In the genomic region with DNA sequence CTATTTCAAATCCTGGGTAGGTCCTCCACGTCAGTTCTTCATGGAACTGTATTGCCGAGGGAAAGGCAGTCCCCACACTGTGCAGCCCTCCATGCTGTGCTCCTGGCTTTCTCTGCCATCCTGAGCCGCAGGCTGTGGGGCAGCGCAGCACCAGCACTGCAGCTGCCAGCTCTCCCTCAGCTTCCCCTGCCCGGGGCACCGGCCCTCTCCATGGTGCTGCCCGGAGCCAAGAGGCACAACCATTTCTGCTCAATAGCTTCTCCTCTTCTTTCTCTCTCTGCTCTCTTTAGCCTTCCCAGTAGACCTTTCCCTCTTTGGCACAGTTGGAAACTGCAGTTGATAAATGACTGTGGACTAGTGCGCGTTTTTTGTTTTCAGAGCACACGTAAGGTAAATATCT, we compare ENCODE assay signal across 16 cellular contexts. TPM values are rescaled to one million over a fixed set of nuclear protein-coding genes. Genes with fewer than 3 reads are reported as not detected.
DNase-seq lines count a peak whose midpoint lies in the region; ATAC-seq and TF ChIP-seq lines count a peak whose summit lies in the region.
"Had no signal": no experiment of that assay in that cellular context is flagged by ENCODE, and none has a peak within 500 bp of the region (broad histone marks: within the 10 kb centered on the region; RNA-seq: fewer than 3 reads in every experiment).

No MANE protein-coding gene starts in this region.

- peaks cover 0 to 47% (median 23%) of the 10 kb centered on the region in 4 donors for H3K36me3 ChIP-seq in right lobe of liver

- no peaks in the 10 kb centered on the region for H3K27me3 Mint-ChIP-seq in activated T-cell treated with anti-CD3 and anti-CD28 coated beads, Interleukin-2, amount 50 U/mL, for 24 hours
- H3K27me3 Mint-ChIP-seq in activated T-cell treated with anti-CD3 and anti-CD28 coated beads, Interleukin-2, amount 50 U/mL, for 4 hours (ENCODE audit: low read depth) = no peaks in the 10 kb centered on the region
- H3K27me3 Mint-ChIP-seq in type B pancreatic cell = no peaks in the 10 kb centered on the region
- no peaks in the 10 kb centered on the region for H3K27me3 Mint-ChIP-seq in activated T-helper 17 cell treated with anti-CD3 and anti-CD28 coated beads, Interleukin-2, amount 50 U/mL, for 72 hours
- H3K27me3 Mint-ChIP-seq: central memory CD8-positive, alpha-beta T cell had no signal

- no peak for TF ChIP-seq POLR2A in right lobe of liver (IDR thresholded peaks at IDR 0.05)

- no peak for DNase-seq in activated T-cell treated with anti-CD3 and anti-CD28 coated beads, Interleukin-2, amount 50 U/mL, for 24 hours
- no peak for DNase-seq in activated T-cell treated with anti-CD3 and anti-CD28 coated beads, Interleukin-2, amount 50 U/mL, for 4 hours
- peak; percentile 21 for DNase-seq in cerebellar cortex (ENCODE audit: low spot score)
- DNase-seq in right lobe of liver = peak; percentile 62 to 77 (median 69)
- no peak for DNase-seq in type B pancreatic cell (ENCODE audit: extremely low spot score, unreplicated experiment)
- DNase-seq: activated CD4-positive, alpha-beta T cell treated with anti-CD3 and anti-CD28 coated beads for 4 hours; activated effector memory CD4-positive, alpha-beta T cell treated with anti-CD3 and anti-CD28 coated beads, Interleukin-2, amount 50 U/mL, for 16 hours; DMS79 treated with DMSO at 0.1 percent for 48 hours; esophagus squamous epithelium; KBM-7; NCI-H2029; T-helper 1 cell had no signal

- peaks cover 0 to 49% (median 19%) of the 10 kb centered on the region in 4 donors for H3K4me1 ChIP-seq in right lobe of liver

- no peak for TF ChIP-seq CTCF in right lobe of liver (IDR thresholded peaks at IDR 0.05)
- TF ChIP-seq CTCF in type B pancreatic cell (conservative IDR thresholded peaks at IDR 0.05) = no peak

- H3K4me3 ChIP-seq in right lobe of liver = no peak overlapping the region
- H3K4me3 ChIP-seq: esophagus squamous epithelium had no signal

- peak overlapping the region in 1 of 3 donors; percentile 71 for H3K27ac ChIP-seq in right lobe of liver

- no peaks in the 10 kb centered on the region for H3K9me3 Mint-ChIP-seq in activated T-cell treated with anti-CD3 and anti-CD28 coated beads, Interleukin-2, amount 50 U/mL, for 24 hours
- no peaks in the 10 kb centered on the region for H3K9me3 Mint-ChIP-seq in activated T-cell treated with anti-CD3 and anti-CD28 coated beads, Interleukin-2, amount 50 U/mL, for 4 hours
- H3K9me3 Mint-ChIP-seq in type B pancreatic cell = no peaks in the 10 kb centered on the region
- H3K9me3 Mint-ChIP-seq in activated T-helper 17 cell treated with anti-CD3 and anti-CD28 coated beads, Interleukin-2, amount 50 U/mL, for 72 hours = no peaks in the 10 kb centered on the region
- H3K9me3 Mint-ChIP-seq: central memory CD8-positive, alpha-beta T cell had no signal

- H3K4me3 Mint-ChIP-seq in activated T-cell treated with anti-CD3 and anti-CD28 coated beads, Interleukin-2, amount 50 U/mL, for 24 hours = no peak overlapping the region
- no peak overlapping the region for H3K4me3 Mint-ChIP-seq in activated T-cell treated with anti-CD3 and anti-CD28 coated beads, Interleukin-2, amount 50 U/mL, for 4 hours
- no peak overlapping the region for H3K4me3 Mint-ChIP-seq in type B pancreatic cell
- no peak overlapping the region for H3K4me3 Mint-ChIP-seq in activated T-helper 17 cell treated with anti-CD3 and anti-CD28 coated beads, Interleukin-2, amount 50 U/mL, for 72 hours
- H3K4me3 Mint-ChIP-seq: central memory CD8-positive, alpha-beta T cell had no signal

- H3K9me3 ChIP-seq in right lobe of liver = no peaks in the 10 kb centered on the region
- H3K9me3 ChIP-seq: esophagus squamous epithelium had no signal

- peaks cover 91% of the 10 kb centered on the region for H3K36me3 Mint-ChIP-seq in activated T-cell treated with anti-CD3 and anti-CD28 coated beads, Interleukin-2, amount 50 U/mL, for 24 hours (ENCODE audit: low read depth)
- peaks cover 40% of the 10 kb centered on the region for H3K36me3 Mint-ChIP-seq in activated T-cell treated with anti-CD3 and anti-CD28 coated beads, Interleukin-2, amount 50 U/mL, for 4 hours (ENCODE audit: insufficient read depth)
- H3K36me3 Mint-ChIP-seq in type B pancreatic cell = peaks cover 18% of the 10 kb centered on the region
- H3K36me3 Mint-ChIP-seq in activated T-helper 17 cell treated with anti-CD3 and anti-CD28 coated beads, Interleukin-2, amount 50 U/mL, for 72 hours (ENCODE audit: low read depth) = peaks cover 96% of the 10 kb centered on the region

- 14% methylated on average over 8 of the region's 10 CpGs for WGBS in right lobe of liver (ENCODE audit: insufficient coverage, low coverage, low lambda C conversion rate, missing lambda C conversion rate)

- no peaks in the 10 kb centered on the region for H3K4me1 Mint-ChIP-seq in activated T-cell treated with anti-CD3 and anti-CD28 coated beads, Interleukin-2, amount 50 U/mL, for 24 hours (ENCODE audit: low read depth)
- H3K4me1 Mint-ChIP-seq in activated T-cell treated with anti-CD3 and anti-CD28 coated beads, Interleukin-2, amount 50 U/mL, for 4 hours (ENCODE audit: low read depth) = no peaks in the 10 kb centered on the region
- H3K4me1 Mint-ChIP-seq in type B pancreatic cell (ENCODE audit: unreplicated experiment) = peaks cover 27% of the 10 kb centered on the region
- no peaks in the 10 kb centered on the region for H3K4me1 Mint-ChIP-seq in activated T-helper 17 cell treated with anti-CD3 and anti-CD28 coated beads, Interleukin-2, amount 50 U/mL, for 72 hours
- H3K4me1 Mint-ChIP-seq: central memory CD8-positive, alpha-beta T cell had no signal

- peak overlapping the region; percentile 11 for H3K27ac Mint-ChIP-seq in activated T-cell treated with anti-CD3 and anti-CD28 coated beads, Interleukin-2, amount 50 U/mL, for 24 hours
- peak overlapping the region; percentile 97 for H3K27ac Mint-ChIP-seq in type B pancreatic cell
- H3K27ac Mint-ChIP-seq in activated T-helper 17 cell treated with anti-CD3 and anti-CD28 coated beads, Interleukin-2, amount 50 U/mL, for 72 hours = no peak overlapping the region

- H3K27me3 ChIP-seq in right lobe of liver = no peaks in the 10 kb centered on the region
- H3K27me3 ChIP-seq: esophagus squamous epithelium had no signal

- intact Hi-C loops in right lobe of liver (cut with DNase I) = no loop called here

- no peak for ATAC-seq in activated T-cell treated with anti-CD3 and anti-CD28 coated beads, Interleukin-2, amount 50 U/mL, for 4 hours
- peak; percentile 57 to 66 (median 62) for ATAC-seq in right lobe of liver
- ATAC-seq in GM18858 (IDR thresholded peaks at IDR 0.05; ENCODE audit: unreplicated experiment) = no peak
- no peak for ATAC-seq in HG02571 (IDR thresholded peaks at IDR 0.05; ENCODE audit: unreplicated experiment)
- ATAC-seq in activated T-helper 17 cell treated with anti-CD3 and anti-CD28 coated beads, Interleukin-2, amount 50 U/mL, for 72 hours (replicated peaks) = no peak

RNA-seq across cellular contexts. Expression of a gene that starts 12.1 kb away (rescaled TPM):
- 1 to 10 TPM; 2.9 to 6.3 (median 4.6) TPM for total RNA-seq in activated T-cell treated with anti-CD3 and anti-CD28 coated beads, Interleukin-2, amount 50 U/mL, for 4 hours
- total RNA-seq in right lobe of liver (1 to 10 TPM in 5 of 6 experiments, under 1 TPM in 1; 0.98 to 4.0 (median 2.7) TPM), type B pancreatic cell (ENCODE audit: low replicate concordance) (6.1 and 8.1 TPM in 2 replicates)
- 10 to 100 TPM in 1 of 2 donors, 1 to 10 TPM in 1; 6.8 to 11.7 TPM for total RNA-seq in activated T-helper 17 cell treated with anti-CD3 and anti-CD28 coated beads, Interleukin-2, amount 50 U/mL, for 72 hours

RNA-seq across cellular contexts. Expression of a gene that starts 15.6 kb away (rescaled TPM):
- total RNA-seq in activated T-cell treated with anti-CD3 and anti-CD28 coated beads, Interleukin-2, amount 50 U/mL, for 4 hours = 10 to 100 TPM; 22.8 to 26.1 (median 24.4) TPM
- total RNA-seq in right lobe of liver (10 to 100 TPM; 11.5 to 37.6 (median 21.6) TPM), type B pancreatic cell (ENCODE audit: low replicate concordance) (28.3 and 30.8 TPM in 2 replicates)
- 10 to 100 TPM; 17.9 to 22.0 TPM for total RNA-seq in activated T-helper 17 cell treated with anti-CD3 and anti-CD28 coated beads, Interleukin-2, amount 50 U/mL, for 72 hours

RNA-seq across cellular contexts. Expression of a gene that starts 26.1 kb away (rescaled TPM):
- total RNA-seq in activated T-cell treated with anti-CD3 and anti-CD28 coated beads, Interleukin-2, amount 50 U/mL, for 4 hours = 10 to 100 TPM; 42.4 to 44.4 (median 44.3) TPM
- total RNA-seq in right lobe of liver = 10 to 100 TPM in 3 of 6 experiments, 1 to 10 TPM in 3; 6.0 to 16.3 (median 9.7) TPM
- total RNA-seq in type B pancreatic cell (ENCODE audit: low replicate concordance) = 16.6 and 17.7 TPM in 2 replicates
- 10 to 100 TPM; 25.2 to 52.3 TPM for total RNA-seq in activated T-helper 17 cell treated with anti-CD3 and anti-CD28 coated beads, Interleukin-2, amount 50 U/mL, for 72 hours

RNA-seq across cellular contexts. Expression of a gene that starts 38.2 kb away (rescaled TPM):
- total RNA-seq in activated T-cell treated with anti-CD3 and anti-CD28 coated beads, Interleukin-2, amount 50 U/mL, for 4 hours = 1 to 10 TPM; 7.5 to 9.7 (median 9.0) TPM
- total RNA-seq in right lobe of liver (10 to 100 TPM; 11.9 to 18.9 (median 12.6) TPM), type B pancreatic cell (ENCODE audit: low replicate concordance) (45.5 and 58.1 TPM in 2 replicates)
- 1 to 10 TPM; 8.3 to 9.6 TPM for total RNA-seq in activated T-helper 17 cell treated with anti-CD3 and anti-CD28 coated beads, Interleukin-2, amount 50 U/mL, for 72 hours

Comparison
In these comparisons a context has a peak if more than half of its experiments do, and no peak if none do; other contexts are left out.
1. DNase-seq: peak in cerebellar cortex (single experiment) and right lobe of liver (3 of 3); none in activated T-cell treated with anti-CD3 and anti-CD28 coated beads, Interleukin-2, amount 50 U/mL, for 24 hours (single experiment), activated T-cell treated with anti-CD3 and anti-CD28 coated beads, Interleukin-2, amount 50 U/mL, for 4 hours (single experiment) and type B pancreatic cell (single experiment).
2. ATAC-seq: peak in right lobe of liver (4 of 4); none in activated T-cell treated with anti-CD3 and anti-CD28 coated beads, Interleukin-2, amount 50 U/mL, for 4 hours (0 of 2), GM18858 (single experiment), HG02571 (single experiment) and activated T-helper 17 cell treated with anti-CD3 and anti-CD28 coated beads, Interleukin-2, amount 50 U/mL, for 72 hours (single experiment).